Comparison of ENCODE assay signal across 1 cellular context in genomic region chr2:3527886-3528785, GRCh38.
TF ChIP-seq lines count a peak whose summit lies in the region.

No MANE protein-coding gene starts in this region.

TF ChIP-seq in IMR-90, 13 proteins besides CTCF, POLR2A, EP300 and RAD21:
- TF ChIP-seq NFE2L2 (IDR thresholded peaks at IDR 0.05; ENCODE audit: low read depth, low read length): no peak
- no peak for TF ChIP-seq MAZ (IDR thresholded peaks at IDR 0.05; ENCODE audit: borderline replicate concordance, low read depth, low read length)
- TF ChIP-seq RFX5 (IDR thresholded peaks at IDR 0.05; ENCODE audit: low read depth, low read length): no peak
- TF ChIP-seq CHD1 (IDR thresholded peaks at IDR 0.05; ENCODE audit: low read depth, low read length): no peak
- no peak for TF ChIP-seq FOS (IDR thresholded peaks at IDR 0.05; ENCODE audit: low read depth, low read length)
- TF ChIP-seq MXI1 (IDR thresholded peaks at IDR 0.05; ENCODE audit: borderline replicate concordance, low read depth, low read length): no peak
- no peak for TF ChIP-seq SMC3 (IDR thresholded peaks at IDR 0.05; ENCODE audit: low read depth, low read length)
- no peak for TF ChIP-seq CEBPB (IDR thresholded peaks at IDR 0.05; ENCODE audit: low read depth, low read length)
- no peak for TF ChIP-seq BHLHE40 (IDR thresholded peaks at IDR 0.05; ENCODE audit: low read depth, low read length)
- no peak for TF ChIP-seq RCOR1 (IDR thresholded peaks at IDR 0.05; ENCODE audit: insufficient replicate concordance, low read length)
- no peak for TF ChIP-seq MAFK (IDR thresholded peaks at IDR 0.05; ENCODE audit: low read depth, low read length)
- TF ChIP-seq USF2 (IDR thresholded peaks at IDR 0.05; ENCODE audit: low read depth, low read length): no peak
- TF ChIP-seq ELK1 (IDR thresholded peaks at IDR 0.05; ENCODE audit: borderline replicate concordance, low read depth, low read length): no peak
